ENCODE assay signal across 10 cellular contexts in genomic region chr10:62000037-62000603, GRCh38.
DNase-seq lines count a peak whose midpoint lies in the region; ATAC-seq and TF ChIP-seq lines count a peak whose summit lies in the region.
"Had no signal": no experiment of that assay in that cellular context is flagged by ENCODE, and none has a peak within 500 bp of the region (broad histone marks: within the 10 kb centered on the region; RNA-seq: fewer than 3 reads in every experiment).

No MANE protein-coding gene starts in this region.

- H3K27me3 ChIP-seq in CD8-positive, alpha-beta T cell (ENCODE audit: insufficient read depth, low read length) = no peaks in the 10 kb centered on the region
- H3K27me3 ChIP-seq in gastrocnemius medialis = no peaks in the 10 kb centered on the region

- H3K27ac ChIP-seq in CD8-positive, alpha-beta T cell (ENCODE audit: low read depth, low read length) = no peak overlapping the region
- H3K27ac ChIP-seq in substantia nigra (ENCODE audit: low read depth, low read length, poor library complexity, severe bottlenecking) (no peak overlapping the region), gastrocnemius medialis (no peak overlapping the region)

- H3K4me1 ChIP-seq in CD8-positive, alpha-beta T cell (ENCODE audit: insufficient read depth, low read length) = no peaks in the 10 kb centered on the region
- peaks cover 4 to 25% of the 10 kb centered on the region in 2 donors for H3K4me1 ChIP-seq in gastrocnemius medialis

- in situ Hi-C loops in gastrocnemius medialis (cut with MboI; ENCODE audit: low sequenced_read_pairs in 4 of 4) = no loop called here

- no peaks in the 10 kb centered on the region for H3K36me3 ChIP-seq in CD8-positive, alpha-beta T cell (ENCODE audit: insufficient read depth, low read length)
- no peaks in the 10 kb centered on the region for H3K36me3 ChIP-seq in gastrocnemius medialis

- no peak overlapping the region for H3K4me3 Mint-ChIP-seq in CD8-positive, alpha-beta T cell
- H3K4me3 Mint-ChIP-seq: nephron had no signal

- TF ChIP-seq CTCF in CD8-positive, alpha-beta T cell (IDR thresholded peaks at IDR 0.05) = no peak
- TF ChIP-seq CTCF in gastrocnemius medialis (IDR thresholded peaks at IDR 0.05 in 4 of 5, conservative IDR thresholded peaks at IDR 0.05 in 1 of 5) = no peak

- intact Hi-C loops in CD8-positive, alpha-beta T cell (cut with DNase I, micrococcal nuclease) = no loop called here
- intact Hi-C loops in gastrocnemius medialis (cut with DNase I; ENCODE audit: low total_unique reads) = no loop called here

- peaks cover 40% of the 10 kb centered on the region for H3K4me1 Mint-ChIP-seq in CD8-positive, alpha-beta T cell (ENCODE audit: low read depth)

- H3K36me3 Mint-ChIP-seq in CD8-positive, alpha-beta T cell = peaks cover 63% of the 10 kb centered on the region

- no peaks in the 10 kb centered on the region for H3K27me3 Mint-ChIP-seq in CD8-positive, alpha-beta T cell (ENCODE audit: low read depth)

- peak overlapping the region; percentile 25 for H3K27ac Mint-ChIP-seq in CD8-positive, alpha-beta T cell

- H3K4me3 ChIP-seq in CD8-positive, alpha-beta T cell (ENCODE audit: low read depth, low read length) = no peak overlapping the region
- no peak overlapping the region for H3K4me3 ChIP-seq in gastrocnemius medialis

- peak in 1 of 7 experiments; percentile 20 for DNase-seq in CD8-positive, alpha-beta T cell
- DNase-seq in substantia nigra (lab: John Stamatoyannopoulos, UW) (no peak), NCI-H2029 treated with DMSO at 0.1 percent for 48 hours (lab: John Stamatoyannopoulos, UW) (no peak), gastrocnemius medialis (no peak)
- no peak for DNase-seq in stimulated activated naive CD4-positive, alpha-beta T cell (lab: John Stamatoyannopoulos, UW)
- DNase-seq: NK-92 treated with Interleukin-12 subunit alpha and Interleukin-12 subunit beta, amount 100 ng/mL, for 24 hours had no signal

- POLR2A ChIA-PET in CD8-positive, alpha-beta T cell (lab: Charles Lee) = no interaction called here

- no peak for ATAC-seq in CD8-positive, alpha-beta T cell
- ATAC-seq in GM18909 (IDR thresholded peaks at IDR 0.05; ENCODE audit: poor library complexity, unreplicated experiment) (peak; percentile 84), HG02610 (IDR thresholded peaks at IDR 0.05; ENCODE audit: unreplicated experiment) (peak; percentile 80), HG03558 (IDR thresholded peaks at IDR 0.05; ENCODE audit: extremely low read depth, unreplicated experiment) (peak; percentile 64), gastrocnemius medialis (no peak)

- H3K9me3 Mint-ChIP-seq in CD8-positive, alpha-beta T cell = no peaks in the 10 kb centered on the region
- H3K9me3 Mint-ChIP-seq: nephron had no signal

- no peaks in the 10 kb centered on the region for H3K9me3 ChIP-seq in CD8-positive, alpha-beta T cell (ENCODE audit: low read length)
- no peaks in the 10 kb centered on the region for H3K9me3 ChIP-seq in gastrocnemius medialis

- CTCF ChIA-PET in CD8-positive, alpha-beta T cell (lab: Charles Lee) = interaction anchor here (0.5 kb wide), 1 partner anchor 128 kb away, joined by 4 read pairs; no protein-coding TSS in a partner anchor

- no peak for TF ChIP-seq POLR2A in gastrocnemius medialis (IDR thresholded peaks at IDR 0.05)

Comparison
In these comparisons a context has a peak if more than half of its experiments do, and no peak if none do; other contexts are left out.
1. ATAC-seq: peak in GM18909 (single experiment), HG02610 (single experiment) and HG03558 (single experiment); none in CD8-positive, alpha-beta T cell (single experiment) and gastrocnemius medialis (0 of 2).